In genomic region chr2:102355526-102356380, GRCh38 we compare ENCODE assay signal across 8 cellular contexts. TPM values are rescaled to one million over a fixed set of nuclear protein-coding genes. Genes with fewer than 3 reads are reported as not detected.
DNase-seq lines count a peak whose midpoint lies in the region; ATAC-seq and TF ChIP-seq lines count a peak whose summit lies in the region.

Gene IL18R1, plus strand, starts transcription at chr2:102355796. Its CDS starts 6,865 bp downstream, at chr2:102362661.

- peak in 1 of 2 donors; percentile 48 for TF ChIP-seq EP300 in tibial nerve (IDR thresholded peaks at IDR 0.05)

- H3K4me3 Mint-ChIP-seq in activated naive CD4-positive, alpha-beta T cell treated with anti-CD3 and anti-CD28 coated beads, Interleukin-2, amount 50 U/mL, for 24 hours = peak within 1 kb of the TSS; percentile 99

- H2BK12ac ChIP-seq in trophoblast cell (ENCODE audit: low read length) = peak within 1 kb of the TSS; percentile 80

- H3K36me3 Mint-ChIP-seq in activated naive CD4-positive, alpha-beta T cell treated with anti-CD3 and anti-CD28 coated beads, Interleukin-2, amount 50 U/mL, for 24 hours = no peaks in the 10 kb centered on the region

- H4K8ac ChIP-seq in trophoblast cell (ENCODE audit: low read depth, low read length) = peak within 1 kb of the TSS; percentile 85

- H3K4me3 ChIP-seq in trophoblast cell (ENCODE audit: low read depth, low read length) = peak within 1 kb of the TSS; percentile 64
- peak within 1 kb of the TSS; percentile 35 to 72 (median 57) for H3K4me3 ChIP-seq in tibial nerve

- H4K91ac ChIP-seq in trophoblast cell (ENCODE audit: low read depth, low read length) = peak within 1 kb of the TSS; percentile 47

- H3K18ac ChIP-seq in trophoblast cell (ENCODE audit: low read length) = peak within 1 kb of the TSS; percentile 84

- peak; percentile 81 to 89 (median 88) for TF ChIP-seq CTCF in tibial nerve (IDR thresholded peaks at IDR 0.05)

- peaks cover 7% of the 10 kb centered on the region for H3K27me3 ChIP-seq in trophoblast cell (ENCODE audit: insufficient read depth, low read length)
- no peaks in the 10 kb centered on the region for H3K27me3 ChIP-seq in tibial nerve

- no peak within 1 kb of the TSS for H3K4ac ChIP-seq in trophoblast cell (ENCODE audit: low read depth, low read length)

- no peak within 1 kb of the TSS for H3K23ac ChIP-seq in trophoblast cell (ENCODE audit: low read length)

- H3K9me3 ChIP-seq in trophoblast cell (ENCODE audit: insufficient read depth, low read depth, low read length) (no peaks in the 10 kb centered on the region), tibial nerve (no peaks in the 10 kb centered on the region)

- peak within 1 kb of the TSS; percentile 82 for H3K4me2 ChIP-seq in trophoblast cell (ENCODE audit: low read length)

- no peaks in the 10 kb centered on the region for H3K9me3 Mint-ChIP-seq in activated naive CD4-positive, alpha-beta T cell treated with anti-CD3 and anti-CD28 coated beads, Interleukin-2, amount 50 U/mL, for 24 hours

- H3K79me2 ChIP-seq in trophoblast cell (ENCODE audit: control insufficient read depth, insufficient read depth, low read length, poor library complexity) = peaks cover 2% of the 10 kb centered on the region

- DNase-seq in DMS53 treated with DMSO at 0.1 percent for 48 hours (lab: John Stamatoyannopoulos, UW; ENCODE audit: unreplicated experiment) = peak; percentile 80
- DNase-seq in HT1080 (ENCODE audit: low read depth) = peak; percentile 72
- DNase-seq in Right ventricle myocardium superior = peak; percentile 87
- peak; percentile 73 to 84 for DNase-seq in trophoblast cell
- DNase-seq in tibial nerve (ENCODE audit: low spot score in 2 of 2) = peak; percentile 48 to 55

- intact Hi-C loops in Right ventricle myocardium superior (cut with DNase I) = loop anchor here (5.0 to 10.0 kb wide), 2 partner anchors 103 to 331 kb away; no protein-coding TSS in a partner anchor

- peak within 1 kb of the TSS; percentile 54 for H4K12ac ChIP-seq in trophoblast cell (ENCODE audit: low read depth, low read length)

- H2AFZ ChIP-seq in trophoblast cell (ENCODE audit: insufficient read depth, low read length, poor library complexity) = peak within 1 kb of the TSS; percentile 98

- peak within 1 kb of the TSS; percentile 100 for H3K27ac Mint-ChIP-seq in activated naive CD4-positive, alpha-beta T cell treated with anti-CD3 and anti-CD28 coated beads, Interleukin-2, amount 50 U/mL, for 24 hours

- peak within 1 kb of the TSS; percentile 88 for H2BK120ac ChIP-seq in trophoblast cell (ENCODE audit: insufficient read depth, low read length, poor library complexity)

- TF ChIP-seq POLR2A in tibial nerve (IDR thresholded peaks at IDR 0.05) = peak in 1 of 2 donors; percentile 15

- H3K36me3 ChIP-seq in trophoblast cell (ENCODE audit: control insufficient read depth in 1 of 2, insufficient read depth in 2 of 2, low read length in 2 of 2) = no peaks in the 10 kb centered on the region
- no peaks in the 10 kb centered on the region for H3K36me3 ChIP-seq in tibial nerve

- no peaks in the 10 kb centered on the region for H3K27me3 Mint-ChIP-seq in activated naive CD4-positive, alpha-beta T cell treated with anti-CD3 and anti-CD28 coated beads, Interleukin-2, amount 50 U/mL, for 24 hours

- H3K4me1 ChIP-seq in trophoblast cell (ENCODE audit: control insufficient read depth in 1 of 2, insufficient read depth in 2 of 2, low read length in 2 of 2) (peaks cover 0 to 5% of the 10 kb centered on the region in 2 experiments), tibial nerve (peaks cover 0 to 6% (median 0%) of the 10 kb centered on the region in 4 donors)

- no CpG with 5 or more reads among the region's 69 CpGs for WGBS in trophoblast cell (ENCODE audit: extremely low coverage, insufficient coverage, insufficient read length)
- 3 to 5% methylated on average over 31 to 48 of the region's 69 CpGs for WGBS in tibial nerve, 2 donors

- H2BK5ac ChIP-seq in trophoblast cell (ENCODE audit: low read depth, low read length, poor library complexity) = peak within 1 kb of the TSS; percentile 40

- peak; percentile 90 for ATAC-seq in GM21367 (IDR thresholded peaks at IDR 0.05; ENCODE audit: unreplicated experiment)
- ATAC-seq in SK-N-SH treated with all-trans-retinoic acid at 6 μM for 48 hours = peak; percentile 100
- ATAC-seq in Right ventricle myocardium superior (ENCODE audit: poor library complexity) = peak; percentile 100

- no peak within 1 kb of the TSS for H3K9ac ChIP-seq in trophoblast cell (ENCODE audit: low read length)

- peaks cover 48% of the 10 kb centered on the region for H3K4me1 Mint-ChIP-seq in activated naive CD4-positive, alpha-beta T cell treated with anti-CD3 and anti-CD28 coated beads, Interleukin-2, amount 50 U/mL, for 24 hours

- no peak within 1 kb of the TSS for H3K27ac ChIP-seq in trophoblast cell (ENCODE audit: low read depth, low read length)
- peak within 1 kb of the TSS; percentile 4 to 77 (median 62) for H3K27ac ChIP-seq in tibial nerve

- peaks cover 3% of the 10 kb centered on the region for H3K79me1 ChIP-seq in trophoblast cell (ENCODE audit: low read length)

- H3K14ac ChIP-seq in trophoblast cell (ENCODE audit: low read length) = peak within 1 kb of the TSS; percentile 70

- H2AK5ac ChIP-seq in trophoblast cell (ENCODE audit: low read length) = no peak within 1 kb of the TSS

TF ChIP-seq in SK-N-SH treated with all-trans-retinoic acid at 6 μM for 48 hours, 23 proteins besides CTCF, POLR2A, EP300 and RAD21:
- TF ChIP-seq SNAI2 (CRISPR knock-in tag; IDR thresholded peaks at IDR 0.05) = no peak
- TF ChIP-seq ZNF70 (CRISPR knock-in tag; IDR thresholded peaks at IDR 0.05) = no peak
- TF ChIP-seq PPARA (CRISPR knock-in tag; IDR thresholded peaks at IDR 0.05; ENCODE audit: borderline replicate concordance) = no peak
- TF ChIP-seq TOX (CRISPR knock-in tag; IDR thresholded peaks at IDR 0.05; ENCODE audit: borderline replicate concordance) = no peak
- no peak for TF ChIP-seq OSR1 (CRISPR knock-in tag; IDR thresholded peaks at IDR 0.05)
- no peak for TF ChIP-seq GLIS3 (CRISPR knock-in tag; IDR thresholded peaks at IDR 0.05)
- TF ChIP-seq ZNF565 (CRISPR knock-in tag; conservative IDR thresholded peaks at IDR 0.05; ENCODE audit: low read depth) = no peak
- TF ChIP-seq ZNF8 (CRISPR knock-in tag; IDR thresholded peaks at IDR 0.05) = no peak
- no peak for TF ChIP-seq ESRRG (CRISPR knock-in tag; IDR thresholded peaks at IDR 0.05)

RNA-seq across cellular contexts. Expression of gene IL18R1, which starts in this region (rescaled TPM):
- total RNA-seq in HT1080 (2014; rRNA removed; shearing (Covaris generic)) = 0.51 and 0.80 TPM in 2 replicates
- 0.75 and 1.0 TPM in 2 replicates for polyA plus RNA-seq in HT1080 (2015; cell fraction: cytosol; rRNA removed)
- polyA plus RNA-seq in HT1080 (2015; cell fraction: nucleus; rRNA removed) = 2.4 and 2.5 TPM in 2 replicates
- total RNA-seq in Right ventricle myocardium superior (0.67 TPM), tibial nerve (1 to 10 TPM; 1.7 to 3.9 (median 3.8) TPM)
- 0.08 and 0.10 TPM in 2 replicates for polyA plus RNA-seq in trophoblast cell (2013)

Comparison
In these comparisons a context has a peak if more than half of its experiments do, and no peak if none do; other contexts are left out.
1. Peak in DNase-seq and ATAC-seq in Right ventricle myocardium superior; RNA of the gene not detected or under 1 TPM.